Comparison of ENCODE assay signal across 17 cellular contexts in genomic region chr14:102782974-102783373, GRCh38.
"Had no signal": no experiment of that assay in that cellular context is flagged by ENCODE, and none has a peak within 500 bp of the region (broad histone marks: within the 10 kb centered on the region; RNA-seq: fewer than 3 reads in every experiment).

No MANE protein-coding gene starts in this region.

- H3K9me3 ChIP-seq: prostate gland, upper lobe of right lung had no signal

- H3K36me3 ChIP-seq: prostate gland, upper lobe of right lung had no signal

- H3K4me1 ChIP-seq: prostate gland had no signal

- H3K4me3 Mint-ChIP-seq: nephron, WTC11 had no signal

- H3K27me3 Mint-ChIP-seq: activated CD4-positive, alpha-beta T cell treated with anti-CD3 and anti-CD28 coated beads, Interleukin-2, amount 10 ng/mL, durations not matched to agents 24 days and 14 days; stimulated activated naive CD8-positive, alpha-beta T cell treated with anti-CD3 and anti-CD28 coated beads, Interleukin-15, Interleukin-2, amounts not matched to agents 100 ng/mL and 50 ng/mL, for 24 hours had no signal

- H3K27ac Mint-ChIP-seq: activated CD4-positive, alpha-beta T cell treated with anti-CD3 and anti-CD28 coated beads, Interleukin-2, amount 10 ng/mL, durations not matched to agents 24 days and 14 days; nephron; stimulated activated naive CD8-positive, alpha-beta T cell treated with anti-CD3 and anti-CD28 coated beads, Interleukin-15, Interleukin-2, amounts not matched to agents 100 ng/mL and 50 ng/mL, for 24 hours; WTC11 had no signal

- H3K27ac ChIP-seq: foreskin keratinocyte, prostate gland, skin epidermis, upper lobe of right lung had no signal

- DNase-seq: activated CD4-positive, alpha-beta T cell treated with anti-CD3 and anti-CD28 coated beads, Interleukin-2, amount 10 ng/mL, durations not matched to agents 24 days and 14 days; activated gamma-delta T cell; activated T-cell treated with anti-CD3 and anti-CD28 coated beads for 4 hours; anterior cingulate cortex; cortex of kidney; effector CD8-positive, alpha-beta T cell; foreskin keratinocyte; occipital lobe; right cardiac atrium; stimulated activated CD4-positive, alpha-beta T cell treated with anti-CD3 and anti-CD28 coated beads, Interleukin-4, amount 100 ng/mL, for 4 hours; stimulated activated CD8-positive, alpha-beta memory T cell treated with anti-CD3 and anti-CD28 coated beads, Interleukin-4, amount 100 ng/mL, for 48 hours; upper lobe of right lung had no signal

- ATAC-seq: foreskin keratinocyte, right cardiac atrium, upper lobe of right lung, WTC11 had no signal

- H3K36me3 Mint-ChIP-seq: WTC11 had no signal

- H3K9me3 Mint-ChIP-seq: activated CD4-positive, alpha-beta T cell treated with anti-CD3 and anti-CD28 coated beads, Interleukin-2, amount 10 ng/mL, durations not matched to agents 24 days and 14 days; nephron; stimulated activated naive CD8-positive, alpha-beta T cell treated with anti-CD3 and anti-CD28 coated beads, Interleukin-15, Interleukin-2, amounts not matched to agents 100 ng/mL and 50 ng/mL, for 24 hours; WTC11 had no signal

- H3K4me3 ChIP-seq: prostate gland, skin epidermis, upper lobe of right lung had no signal

- H3K27me3 ChIP-seq: foreskin keratinocyte, upper lobe of right lung had no signal
